In the genomic region with DNA sequence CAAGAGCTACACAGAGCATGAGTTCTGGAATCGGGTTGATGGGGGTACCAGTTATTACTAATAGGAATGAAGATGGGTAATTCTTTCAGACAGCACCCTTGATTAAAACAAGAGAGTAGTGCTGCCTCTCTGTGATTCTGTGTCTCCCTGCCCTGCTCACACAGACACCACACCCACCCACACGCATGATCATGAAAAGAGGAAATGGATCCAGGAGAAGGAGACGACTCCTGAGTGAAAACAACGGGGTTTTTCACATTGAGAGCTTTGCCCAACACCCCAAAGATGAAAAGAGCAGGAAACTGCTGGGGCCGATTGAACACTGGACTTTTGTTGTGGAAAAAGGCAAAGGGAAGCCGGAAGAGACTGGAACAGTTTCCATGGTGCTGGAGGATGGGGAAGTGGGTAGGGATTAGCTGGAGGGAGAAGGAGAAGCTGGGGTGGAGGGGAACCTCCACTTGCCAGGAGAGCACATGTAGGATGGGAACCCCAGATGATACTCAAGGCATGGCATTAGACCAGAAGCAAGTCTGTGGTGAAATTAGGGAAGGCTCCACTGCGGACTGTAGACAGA, we compare ENCODE assay signal across 15 cellular contexts. TPM values are rescaled to one million over a fixed set of nuclear protein-coding genes. Genes with fewer than 3 reads are reported as not detected.
DNase-seq lines count a peak whose midpoint lies in the region; ATAC-seq, FAIRE-seq and TF ChIP-seq lines count a peak whose summit lies in the region.
"Had no signal": no experiment of that assay in that cellular context is flagged by ENCODE, and none has a peak within 500 bp of the region (broad histone marks: within the 10 kb centered on the region; RNA-seq: fewer than 3 reads in every experiment).

No MANE protein-coding gene starts in this region.

- no peak for TF ChIP-seq CTCF in AG04450 (IDR thresholded peaks at IDR 0.05; ENCODE audit: low read depth, low read length)

- peak overlapping the region; percentile 54 for H4K91ac ChIP-seq in mesenchymal stem cell (ENCODE audit: low read length)

- H2BK12ac ChIP-seq in mesenchymal stem cell (ENCODE audit: low read length in 2 of 2) = peak overlapping the region; percentile 65 to 87

- H3K9me3 ChIP-seq in AG04450 (ENCODE audit: control insufficient read depth, insufficient read depth, low read length) (no peaks in the 10 kb centered on the region), mesenchymal stem cell (ENCODE audit: control insufficient read depth, low read length) (no peaks in the 10 kb centered on the region)

- 83% methylated on average over 6 of the region's 7 CpGs for WGBS in mesenchymal stem cell

- CTCF ChIA-PET in AG04450 (lab: Charles Lee) = no interaction called here

- no peak for FAIRE-seq in HTR-8/SVneo (lab: Jason Lieb, UNC)

- ATAC-seq in GM21529 (IDR thresholded peaks at IDR 0.05; ENCODE audit: unreplicated experiment) = peak; percentile 13
- ATAC-seq: Panc1 had no signal

- no peak overlapping the region for H2AFZ ChIP-seq in mesenchymal stem cell (ENCODE audit: low read depth, low read length)

- H3K4me3 ChIP-seq in AG04450 (ENCODE audit: low read depth, low read length) (no peak overlapping the region), mesenchymal stem cell (ENCODE audit: insufficient read depth in 1 of 2, low read depth in 1 of 2, low read length in 2 of 2) (no peak overlapping the region)

- DNase-seq in AG04450 (ENCODE audit: low read depth, low spot score) (no peak), UCSD-AML1 (lab: John Stamatoyannopoulos, UW; ENCODE audit: unreplicated experiment) (peak; percentile 73), mesenchymal stem cell (no peak), HuH-7.5 (ENCODE audit: low spot score) (no peak), NCI-H1930 (lab: John Stamatoyannopoulos, UW) (no peak), HTR-8/SVneo (ENCODE audit: insufficient read length, low spot score) (no peak)
- no peak for DNase-seq in activated naive CD4-positive, alpha-beta T cell treated with Interleukin-2 at 50 U/mL for 16 hours
- DNase-seq: activated CD4-positive, alpha-beta T cell treated with anti-CD3 and anti-CD28 coated beads, Interleukin-2, amount 50 U/mL, for 1 hour; activated gamma-delta T cell treated with Interleukin-2 at 50 U/mL for 16 hours; effector CD8-positive, alpha-beta T cell; NCI-H1092 treated with DMSO at 0.1 percent for 48 hours had no signal

- H3K27ac ChIP-seq in AG04450 (ENCODE audit: low read depth, low read length) (peak overlapping the region; percentile 84), mesenchymal stem cell (ENCODE audit: low read length, poor library complexity, severe bottlenecking) (no peak overlapping the region)
- H3K27ac ChIP-seq: foreskin keratinocyte had no signal

- H3K36me3 ChIP-seq in mesenchymal stem cell (ENCODE audit: control insufficient read depth in 1 of 2, insufficient read depth in 2 of 2, low read depth in 1 of 2, low read length in 2 of 2) = no peaks in the 10 kb centered on the region

- peaks cover 9% of the 10 kb centered on the region for H3K4me1 ChIP-seq in mesenchymal stem cell (ENCODE audit: control insufficient read depth, insufficient read depth, low read depth, low read length)

- peak overlapping the region; percentile 53 to 70 for H3K4ac ChIP-seq in mesenchymal stem cell (ENCODE audit: low read depth in 1 of 2, low read length in 2 of 2)

- H3K27me3 ChIP-seq in AG04450 (ENCODE audit: control insufficient read depth, insufficient read depth, low read length) (no peaks in the 10 kb centered on the region), mesenchymal stem cell (ENCODE audit: control insufficient read depth in 1 of 2, insufficient read depth in 1 of 2, low read length in 2 of 2) (no peaks in the 10 kb centered on the region)
- H3K27me3 ChIP-seq: foreskin keratinocyte had no signal

- no peak overlapping the region for H3K23ac ChIP-seq in mesenchymal stem cell (ENCODE audit: low read length in 2 of 2)

- H3K18ac ChIP-seq in mesenchymal stem cell (ENCODE audit: low read depth in 1 of 2, low read length in 2 of 2) = peak overlapping the region; percentile 63 to 83

- peak overlapping the region in 1 of 2 experiments; percentile 51 for H3K14ac ChIP-seq in mesenchymal stem cell (ENCODE audit: low read length in 2 of 2)

- peak overlapping the region; percentile 71 for H2BK120ac ChIP-seq in mesenchymal stem cell (ENCODE audit: low read depth, low read length)

- no peak overlapping the region for H2BK5ac ChIP-seq in mesenchymal stem cell (ENCODE audit: low read depth, low read length, poor library complexity, severe bottlenecking)

- peak overlapping the region; percentile 61 for H4K8ac ChIP-seq in mesenchymal stem cell (ENCODE audit: low read length)

- peak overlapping the region; percentile 71 for H2BK15ac ChIP-seq in mesenchymal stem cell (ENCODE audit: low read depth, poor library complexity, severe bottlenecking)

- POLR2A ChIA-PET in AG04450 (lab: Yijun Ruan, JAX) = no interaction called here

- H3K79me1 ChIP-seq in mesenchymal stem cell (replicated peaks; ENCODE audit: low read length, poor library complexity, severe bottlenecking) = no peaks in the 10 kb centered on the region

- H2AK5ac ChIP-seq in mesenchymal stem cell (ENCODE audit: low read length, severe bottlenecking) = no peak overlapping the region

- peak overlapping the region; percentile 20 for H3K9ac ChIP-seq in mesenchymal stem cell (ENCODE audit: low read length)

- H3K4me2 ChIP-seq in mesenchymal stem cell (ENCODE audit: low read length, poor library complexity, severe bottlenecking) = no peak overlapping the region

RNA-seq across cellular contexts. Expression of a gene that starts 5.2 kb away (rescaled TPM):
- 24.4 and 25.1 TPM in 2 replicates for polyA plus RNA-seq in AG04450 (2011; rRNA removed)
- polyA minus RNA-seq in AG04450 (2011; rRNA and poly(A)+ RNA removed) = 30.1 and 43.1 TPM in 2 replicates
- polyA plus RNA-seq in mesenchymal stem cell (2013, experiment 1 of 2) = 3.9 TPM
- polyA plus RNA-seq in mesenchymal stem cell (2013, experiment 2 of 2) = 3.8 TPM

RNA-seq across cellular contexts. Expression of a gene that starts 28.2 kb away (rescaled TPM):
- 0.11 and 0.45 TPM in 2 replicates for polyA plus RNA-seq in AG04450 (2011; rRNA removed)
- not detected in 2 replicates for polyA minus RNA-seq in AG04450 (2011; rRNA and poly(A)+ RNA removed)
- polyA plus RNA-seq in mesenchymal stem cell (2013, experiment 1 of 2) = 0.28 TPM
- 0.22 TPM for polyA plus RNA-seq in mesenchymal stem cell (2013, experiment 2 of 2)

RNA-seq across cellular contexts. Expression of a gene that starts 41.7 kb away (rescaled TPM):
- polyA plus RNA-seq in AG04450 (2011; rRNA removed) = not detected in 2 replicates
- not detected in 2 replicates for polyA minus RNA-seq in AG04450 (2011; rRNA and poly(A)+ RNA removed)
- polyA plus RNA-seq in mesenchymal stem cell (2013, experiment 1 of 2) = not detected
- polyA plus RNA-seq in mesenchymal stem cell (2013, experiment 2 of 2) = 0.04 TPM
- polyA plus RNA-seq: foreskin keratinocyte, urinary bladder had no signal

RNA-seq across cellular contexts. Expression of a gene that starts 51.2 kb away (rescaled TPM):
- not detected in 2 replicates for polyA plus RNA-seq in AG04450 (2011; rRNA removed)
- not detected in 2 replicates for polyA minus RNA-seq in AG04450 (2011; rRNA and poly(A)+ RNA removed)
- polyA plus RNA-seq in mesenchymal stem cell (2013, experiment 1 of 2) = not detected
- not detected for polyA plus RNA-seq in mesenchymal stem cell (2013, experiment 2 of 2)
- polyA plus RNA-seq: foreskin keratinocyte, urinary bladder had no signal
